Comparison of ENCODE assay signal across 18 cellular contexts in the genomic region with DNA sequence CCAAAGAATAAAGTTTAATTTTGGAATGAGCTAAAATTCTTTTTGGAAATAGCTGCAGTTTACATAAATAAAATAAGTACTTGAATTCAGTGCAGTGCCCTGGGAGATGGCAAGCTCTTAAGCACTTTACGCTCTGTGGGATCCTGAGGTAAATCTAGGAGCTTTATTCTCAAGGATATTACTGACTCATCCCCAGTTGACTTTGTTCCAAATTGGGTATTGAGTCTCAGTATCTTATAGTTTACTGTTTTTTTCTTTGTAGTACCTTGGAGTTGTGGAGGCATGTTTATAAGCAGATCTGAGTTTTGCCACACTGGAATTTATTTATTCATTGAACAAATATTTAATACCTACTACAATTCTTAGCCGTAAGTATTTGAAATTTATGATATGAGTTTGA. TPM values are rescaled to one million over a fixed set of nuclear protein-coding genes. Genes with fewer than 3 reads are reported as not detected.
"Had no signal": no experiment of that assay in that cellular context is flagged by ENCODE, and none has a peak within 500 bp of the region (broad histone marks: within the 10 kb centered on the region; RNA-seq: fewer than 3 reads in every experiment).

No MANE protein-coding gene starts in this region.

- H3K9me3 ChIP-seq: body of pancreas, ovary, testis had no signal

- DNase-seq: activated CD4-positive, alpha-beta T cell treated with anti-CD3 and anti-CD28 coated beads, Interleukin-2, amount 10 ng/mL, durations not matched to agents 24 days and 14 days; activated naive CD4-positive, alpha-beta T cell treated with Interleukin-2 at 50 U/mL for 16 hours; body of pancreas; effector memory CD8-positive, alpha-beta T cell; erythroblast; ovary; stimulated activated CD4-positive, alpha-beta T cell treated with anti-CD3 and anti-CD28 coated beads, Interleukin-4, amount 100 ng/mL, for 1 hour; stimulated activated CD8-positive, alpha-beta memory T cell treated with anti-CD3 and anti-CD28 coated beads, Interleukin-4, amount 100 ng/mL, for 48 hours; T1000; testis had no signal

- H3K36me3 ChIP-seq: ovary had no signal

- H3K27ac Mint-ChIP-seq: activated CD4-positive, alpha-beta T cell treated with anti-CD3 and anti-CD28 coated beads, Interleukin-2, amount 10 ng/mL, durations not matched to agents 24 days and 14 days; dendritic cell treated with granulocyte-macrophage colony-stimulating factor and Interleukin-4, amounts not matched to agents 40 ng/mL and 50 ng/mL, for 4 days; effector memory CD8-positive, alpha-beta T cell; stimulated activated naive CD8-positive, alpha-beta T cell treated with anti-CD3 and anti-CD28 coated beads, Interleukin-15, Interleukin-2, amounts not matched to agents 100 ng/mL and 50 ng/mL, for 24 hours had no signal

- H3K27me3 ChIP-seq: body of pancreas, ovary, testis had no signal

- H3K4me1 Mint-ChIP-seq: activated CD4-positive, alpha-beta T cell treated with anti-CD3 and anti-CD28 coated beads, Interleukin-2, amount 10 ng/mL, durations not matched to agents 24 days and 14 days; neural crest cell had no signal

- H3K9me3 Mint-ChIP-seq: activated CD4-positive, alpha-beta T cell treated with anti-CD3 and anti-CD28 coated beads, Interleukin-2, amount 10 ng/mL, durations not matched to agents 24 days and 14 days; effector memory CD8-positive, alpha-beta T cell; stimulated activated naive CD8-positive, alpha-beta T cell treated with anti-CD3 and anti-CD28 coated beads, Interleukin-15, Interleukin-2, amounts not matched to agents 100 ng/mL and 50 ng/mL, for 24 hours had no signal

- FAIRE-seq: frontal cortex had no signal

- H3K27ac ChIP-seq: body of pancreas, ovary, testis had no signal

- H3K4me1 ChIP-seq: body of pancreas, testis had no signal

- H3K4me3 Mint-ChIP-seq: activated CD4-positive, alpha-beta T cell treated with anti-CD3 and anti-CD28 coated beads, Interleukin-2, amount 10 ng/mL, durations not matched to agents 24 days and 14 days; dendritic cell treated with granulocyte-macrophage colony-stimulating factor and Interleukin-4, amounts not matched to agents 40 ng/mL and 50 ng/mL, for 4 days; effector memory CD8-positive, alpha-beta T cell; neural crest cell; stimulated activated naive CD8-positive, alpha-beta T cell treated with anti-CD3 and anti-CD28 coated beads, Interleukin-15, Interleukin-2, amounts not matched to agents 100 ng/mL and 50 ng/mL, for 24 hours had no signal

- H3K4me3 ChIP-seq: body of pancreas, ovary, testis had no signal

RNA-seq across cellular contexts. Expression of a gene that starts 27.4 kb away (rescaled TPM):
- total RNA-seq: activated CD4-positive, alpha-beta T cell treated with anti-CD3 and anti-CD28 coated beads, Interleukin-2, amount 10 ng/mL, durations not matched to agents 24 days and 14 days; body of pancreas; frontal cortex; kidney epithelial cell; liver; mesenteric fat pad; neural crest cell; ovary; urinary bladder had no signal
